In the genomic region with DNA sequence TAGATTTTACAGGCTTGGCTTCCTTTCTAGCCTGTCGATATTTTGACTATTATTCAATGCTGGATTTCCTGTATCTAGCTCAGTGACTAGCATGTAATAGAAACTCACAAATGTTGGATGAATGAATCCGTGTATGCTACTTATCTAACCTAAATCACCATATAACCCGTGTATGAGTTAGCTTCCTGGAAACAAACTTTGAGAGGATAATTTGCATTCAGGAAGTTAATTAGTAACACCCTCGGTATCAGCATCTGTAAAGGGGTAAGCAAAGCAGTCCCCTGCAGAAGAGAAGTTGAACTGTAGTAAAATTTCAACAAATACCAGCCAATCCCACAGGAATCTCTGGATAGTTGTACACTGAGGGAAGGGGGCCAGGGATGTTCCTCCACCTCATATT, we compare ENCODE assay signal across 20 cellular contexts.
A peak's percentile ranks its signal among the peaks of the same experiment; 100 is the strongest.
DNase-seq lines count a peak whose midpoint lies in the region; ATAC-seq lines count a peak whose summit lies in the region.
"Had no signal": no experiment of that assay in that cellular context is flagged by ENCODE, and none has a peak within 500 bp of the region (broad histone marks: within the 10 kb centered on the region; RNA-seq: fewer than 3 reads in every experiment).

No MANE protein-coding gene starts in this region.

- DNase-seq in renal cortical epithelial cell (ENCODE audit: low read depth) (peak; percentile 19), NCI-H748 treated with DMSO at 0.1 percent for 48 hours (lab: John Stamatoyannopoulos, UW) (no peak), OCI-M1 (lab: John Stamatoyannopoulos, UW) (no peak)
- no peak for DNase-seq in effector memory CD8-positive, alpha-beta T cell
- DNase-seq: Calu3; CD4-positive, alpha-beta memory T cell; GOT3; Kasumi-1; MG63; NCI-H1092 treated with DMSO at 0.1 percent for 48 hours; NCI-H146; NCI-H2081; NCI-H2171 treated with DMSO at 0.1 percent for 48 hours; NK-92 treated with Interleukin-12 subunit alpha and Interleukin-12 subunit beta, amount 100 ng/mL, for 24 hours; SHP77 had no signal

- no peaks in the 10 kb centered on the region for H3K36me3 Mint-ChIP-seq in effector memory CD8-positive, alpha-beta T cell (ENCODE audit: insufficient read depth)
- H3K36me3 Mint-ChIP-seq: CD4-positive, alpha-beta memory T cell had no signal

- H3K4me1 Mint-ChIP-seq in effector memory CD8-positive, alpha-beta T cell (ENCODE audit: low read depth in 2 of 2): no peaks in the 10 kb centered on the region
- H3K4me1 Mint-ChIP-seq: CD4-positive, alpha-beta memory T cell had no signal

- H3K27ac Mint-ChIP-seq in effector memory CD8-positive, alpha-beta T cell: no peak overlapping the region
- H3K27ac Mint-ChIP-seq: CD4-positive, alpha-beta memory T cell had no signal

- H3K27me3 Mint-ChIP-seq in effector memory CD8-positive, alpha-beta T cell: no peaks in the 10 kb centered on the region
- H3K27me3 Mint-ChIP-seq: CD4-positive, alpha-beta memory T cell had no signal

- peaks cover 0 to 5% of the 10 kb centered on the region in 2 donors for H3K9me3 Mint-ChIP-seq in effector memory CD8-positive, alpha-beta T cell

- ATAC-seq in GM18867 (IDR thresholded peaks at IDR 0.05; ENCODE audit: unreplicated experiment): peak; percentile 89
- peak; percentile 48 for ATAC-seq in GM19463 (IDR thresholded peaks at IDR 0.05; ENCODE audit: unreplicated experiment)
- ATAC-seq in HG03159 (IDR thresholded peaks at IDR 0.05; ENCODE audit: unreplicated experiment): peak; percentile 74
- no peak for ATAC-seq in effector memory CD8-positive, alpha-beta T cell (replicated peaks)
- ATAC-seq: A549, HCT116 had no signal

- no peak overlapping the region for H3K4me3 Mint-ChIP-seq in effector memory CD8-positive, alpha-beta T cell
- H3K4me3 Mint-ChIP-seq: CD4-positive, alpha-beta memory T cell had no signal
